Comparison of ENCODE assay signal across 8 cellular contexts in the genomic region with DNA sequence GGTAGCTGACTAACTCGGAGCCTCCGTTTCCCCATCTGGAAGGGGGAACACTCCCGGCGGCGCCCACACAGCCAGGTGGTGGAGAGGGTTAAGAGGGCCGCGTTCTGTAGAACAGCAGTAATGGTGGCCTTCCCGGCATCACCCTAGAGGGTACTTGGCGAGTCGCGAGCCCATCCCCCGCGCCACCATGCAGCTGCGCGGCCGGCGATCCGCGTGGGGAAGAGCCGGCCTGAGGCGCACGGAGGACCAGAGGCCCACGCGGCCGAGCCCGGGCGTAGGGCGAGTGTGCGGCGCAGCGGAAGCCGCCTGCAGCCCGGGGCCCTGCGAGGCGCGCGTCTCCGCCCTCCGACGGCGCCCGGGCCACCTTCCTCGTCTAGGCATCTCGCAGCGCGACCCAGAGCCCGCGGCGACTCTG. TPM values are rescaled to one million over a fixed set of nuclear protein-coding genes. Genes with fewer than 3 reads are reported as not detected.
A peak's percentile ranks its signal among the peaks of the same experiment; 100 is the strongest.
DNase-seq lines count a peak whose midpoint lies in the region; ATAC-seq and TF ChIP-seq lines count a peak whose summit lies in the region.

No MANE protein-coding gene starts in this region.

- H3K4me3 ChIP-seq in CD8-positive, alpha-beta memory T cell (ENCODE audit: low read length), result peak overlapping the region; percentile 90
- H3K4me3 ChIP-seq in epithelial cell of proximal tubule (ENCODE audit: low read depth, low read length) (peak overlapping the region; percentile 99), tibial nerve (peak overlapping the region; percentile 74 to 94 (median 82))

- H3K27ac Mint-ChIP-seq in CD8-positive, alpha-beta memory T cell, result peak overlapping the region in 6 of 8 donors; percentile 63 to 87 (median 82)
- H3K27ac Mint-ChIP-seq in activated CD4-positive, alpha-beta memory T cell treated with anti-CD3 and anti-CD28 coated beads, Interleukin-2, amount 10 ng/mL, durations not matched to agents 7 days and 5 days, result peak overlapping the region; percentile 81
- peak overlapping the region; percentile 58 to 92 (median 89) for H3K27ac Mint-ChIP-seq in nephron

- peaks cover 27 to 47% (median 39%) of the 10 kb centered on the region in 3 donors for H3K4me1 Mint-ChIP-seq in CD8-positive, alpha-beta memory T cell
- peaks cover 42% of the 10 kb centered on the region for H3K4me1 Mint-ChIP-seq in activated CD4-positive, alpha-beta memory T cell treated with anti-CD3 and anti-CD28 coated beads, Interleukin-2, amount 10 ng/mL, durations not matched to agents 7 days and 5 days
- H3K4me1 Mint-ChIP-seq in nephron, result peaks cover 26% of the 10 kb centered on the region

- WGBS in tibial nerve, 2 donors, result 0% methylated on average over 9 to 21 of the region's 49 CpGs

- TF ChIP-seq CTCF in epithelial cell of proximal tubule (conservative IDR thresholded peaks at IDR 0.05; ENCODE audit: low read depth, low read length) (no peak), nephron (IDR thresholded peaks at IDR 0.05; ENCODE audit: unreplicated experiment in 3 of 3) (no peak), tibial nerve (IDR thresholded peaks at IDR 0.05) (no peak)

- H3K27me3 Mint-ChIP-seq in CD8-positive, alpha-beta memory T cell, result peaks cover 0 to 1% of the 10 kb centered on the region in 2 donors
- H3K27me3 Mint-ChIP-seq in activated CD4-positive, alpha-beta memory T cell treated with anti-CD3 and anti-CD28 coated beads, Interleukin-2, amount 10 ng/mL, durations not matched to agents 7 days and 5 days, result peaks cover 4% of the 10 kb centered on the region
- H3K27me3 Mint-ChIP-seq in nephron (ENCODE audit: low read depth), result no peaks in the 10 kb centered on the region

- no peaks in the 10 kb centered on the region for H3K27me3 ChIP-seq in CD8-positive, alpha-beta memory T cell (ENCODE audit: insufficient read depth, low read length, poor library complexity, severe bottlenecking)
- H3K27me3 ChIP-seq in tibial nerve, result no peaks in the 10 kb centered on the region

- H3K27ac ChIP-seq in CD8-positive, alpha-beta memory T cell (ENCODE audit: low read depth, low read length), result peak overlapping the region; percentile 78
- peak overlapping the region; percentile 77 to 92 (median 82) for H3K27ac ChIP-seq in tibial nerve

- CTCF ChIA-PET in CD8-positive, alpha-beta memory T cell (lab: Charles Lee), result no interaction called here
- CTCF ChIA-PET in activated CD4-positive, alpha-beta memory T cell treated with anti-CD3 and anti-CD28 coated beads, Interleukin-2, amount 10 ng/mL, durations not matched to agents 7 days and 5 days (lab: Charles Lee), result interaction anchor here (1.5 kb wide), 1 partner anchor 36 kb away, joined by 3 read pairs; no protein-coding TSS in a partner anchor

- TF ChIP-seq POLR2A in tibial nerve (IDR thresholded peaks at IDR 0.05), result no peak

- peak overlapping the region; percentile 90 to 97 (median 92) for H3K4me3 Mint-ChIP-seq in CD8-positive, alpha-beta memory T cell
- peak overlapping the region; percentile 92 for H3K4me3 Mint-ChIP-seq in activated CD4-positive, alpha-beta memory T cell treated with anti-CD3 and anti-CD28 coated beads, Interleukin-2, amount 10 ng/mL, durations not matched to agents 7 days and 5 days
- H3K4me3 Mint-ChIP-seq in nephron, result peak overlapping the region; percentile 92 to 93 (median 93)

- H3K36me3 Mint-ChIP-seq in CD8-positive, alpha-beta memory T cell, result peaks cover 0 to 6% (median 0%) of the 10 kb centered on the region in 3 donors
- peaks cover 10% of the 10 kb centered on the region for H3K36me3 Mint-ChIP-seq in activated CD4-positive, alpha-beta memory T cell treated with anti-CD3 and anti-CD28 coated beads, Interleukin-2, amount 10 ng/mL, durations not matched to agents 7 days and 5 days (ENCODE audit: low read depth)
- H3K36me3 Mint-ChIP-seq in nephron (ENCODE audit: low read depth), result no peaks in the 10 kb centered on the region

- peaks cover 26% of the 10 kb centered on the region for H3K4me1 ChIP-seq in CD8-positive, alpha-beta memory T cell (ENCODE audit: insufficient read depth, low read length)
- peaks cover 0 to 75% (median 46%) of the 10 kb centered on the region in 4 donors for H3K4me1 ChIP-seq in tibial nerve

- POLR2A ChIA-PET in CD8-positive, alpha-beta memory T cell (lab: Charles Lee), result interaction anchor here (1.0 kb wide), 1 partner anchor 94 kb away, joined by 3 read pairs; no protein-coding TSS in a partner anchor
- POLR2A ChIA-PET in activated CD4-positive, alpha-beta memory T cell treated with anti-CD3 and anti-CD28 coated beads, Interleukin-2, amount 10 ng/mL, durations not matched to agents 7 days and 5 days (lab: Charles Lee), result interaction anchor here (1.6 to 2.5 kb wide), 2 partner anchors 22 to 90 kb away, joined by 4 to 9 read pairs; no protein-coding TSS in a partner anchor

- peak in 2 of 5 donors; percentile 23 to 34 for DNase-seq in CD8-positive, alpha-beta memory T cell
- DNase-seq in activated CD4-positive, alpha-beta memory T cell treated with anti-CD3 and anti-CD28 coated beads, Interleukin-2, amount 10 ng/mL, durations not matched to agents 7 days and 5 days, result peak; percentile 56
- DNase-seq in epithelial cell of proximal tubule (ENCODE audit: low read depth) (no peak), tibial nerve (ENCODE audit: low spot score in 2 of 2) (no peak), NCI-H1436 (lab: John Stamatoyannopoulos, UW) (no peak)

- H3K36me3 ChIP-seq in CD8-positive, alpha-beta memory T cell (ENCODE audit: insufficient read depth, low read length), result no peaks in the 10 kb centered on the region
- no peaks in the 10 kb centered on the region for H3K36me3 ChIP-seq in tibial nerve

- H3K9me3 ChIP-seq in CD8-positive, alpha-beta memory T cell (ENCODE audit: low read length), result no peaks in the 10 kb centered on the region
- H3K9me3 ChIP-seq in tibial nerve, result no peaks in the 10 kb centered on the region

- no peak for TF ChIP-seq EP300 in tibial nerve (IDR thresholded peaks at IDR 0.05)

- no peaks in the 10 kb centered on the region for H3K9me3 Mint-ChIP-seq in CD8-positive, alpha-beta memory T cell
- H3K9me3 Mint-ChIP-seq in activated CD4-positive, alpha-beta memory T cell treated with anti-CD3 and anti-CD28 coated beads, Interleukin-2, amount 10 ng/mL, durations not matched to agents 7 days and 5 days, result no peaks in the 10 kb centered on the region
- no peaks in the 10 kb centered on the region for H3K9me3 Mint-ChIP-seq in nephron

- ATAC-seq in GM19468 (IDR thresholded peaks at IDR 0.05; ENCODE audit: extremely low read depth, unreplicated experiment) (peak; percentile 12), HG03571 (IDR thresholded peaks at IDR 0.05; ENCODE audit: unreplicated experiment) (peak; percentile 41)

RNA-seq across cellular contexts. Expression of gene TKT, which starts 0.5 kb away (rescaled TPM):
- total RNA-seq in CD8-positive, alpha-beta memory T cell, result 100 to 1,000 TPM; 173 to 182 TPM
- polyA plus RNA-seq in CD8-positive, alpha-beta memory T cell, result 59.3 TPM
- total RNA-seq in activated CD4-positive, alpha-beta memory T cell treated with anti-CD3 and anti-CD28 coated beads, Interleukin-2, amount 10 ng/mL, durations not matched to agents 7 days and 5 days, result 100 to 1,000 TPM; 238 to 240 TPM
- total RNA-seq in epithelial cell of proximal tubule (403 and 614 TPM in 2 replicates), tibial nerve (100 to 1,000 TPM; 156 to 224 (median 208) TPM)
